8 cellular contexts compared by ENCODE assay signal in the genomic region with DNA sequence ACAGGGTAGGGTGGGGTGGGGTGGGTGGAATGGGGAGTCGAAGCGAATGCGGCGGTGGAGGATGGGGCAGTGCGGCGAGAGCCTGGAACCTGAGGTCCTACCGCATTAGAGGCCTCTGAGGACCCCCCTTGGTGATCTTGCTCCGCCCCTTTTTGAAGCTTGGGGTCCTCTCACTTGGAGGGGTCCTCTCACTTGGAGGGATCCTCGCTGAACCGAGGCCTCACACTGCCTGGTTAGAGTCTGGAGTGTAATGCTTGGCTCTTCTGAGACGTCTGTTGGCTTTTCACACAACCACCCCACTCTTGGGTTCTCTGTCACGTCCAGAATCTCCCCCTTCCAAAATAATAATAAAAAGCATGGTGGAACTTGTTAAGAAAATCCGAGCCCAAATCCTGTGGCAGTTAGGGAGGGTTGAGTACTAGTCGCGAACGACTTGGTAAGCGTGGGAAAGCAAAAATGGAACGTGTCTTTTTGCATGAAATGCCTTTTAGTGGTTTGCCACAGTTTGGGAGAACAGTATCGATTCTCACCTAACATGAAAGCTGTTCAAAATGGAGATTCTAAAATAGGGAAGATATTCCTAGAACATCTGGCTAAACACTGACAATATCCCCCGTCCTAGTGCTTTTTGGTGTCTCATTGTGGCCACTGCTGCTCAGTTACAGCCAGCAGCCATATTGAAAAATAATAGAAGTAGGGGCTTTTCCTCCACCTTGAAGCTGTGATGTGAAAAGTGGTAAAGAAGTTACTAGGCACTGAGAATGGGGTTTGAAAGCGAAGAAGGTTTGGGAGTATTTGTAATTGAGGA. TPM values are rescaled to one million over a fixed set of nuclear protein-coding genes. Genes with fewer than 3 reads are reported as not detected.
DNase-seq lines count a peak whose midpoint lies in the region; ATAC-seq and TF ChIP-seq lines count a peak whose summit lies in the region.

No MANE protein-coding gene starts in this region.

- no peaks in the 10 kb centered on the region for H3K9me3 Mint-ChIP-seq in activated T-cell treated with anti-CD3 and anti-CD28 coated beads, Interleukin-2, amount 50 U/mL, for 72 hours

- no peak for DNase-seq in activated T-cell treated with anti-CD3 and anti-CD28 coated beads, Interleukin-2, amount 50 U/mL, for 72 hours
- DNase-seq in activated T-cell treated with anti-CD3 and anti-CD28 coated beads, Interleukin-2, amount 50 U/mL, for 48 hours, result no peak
- DNase-seq in RWPE1 (ENCODE audit: low spot score) (no peak), esophagus muscularis mucosa (ENCODE audit: extremely low spot score) (no peak), psoas muscle (no peak)

- H3K36me3 Mint-ChIP-seq in activated T-cell treated with anti-CD3 and anti-CD28 coated beads, Interleukin-2, amount 50 U/mL, for 72 hours (ENCODE audit: insufficient read depth in 2 of 2), result peaks cover 12 to 18% of the 10 kb centered on the region in 2 donors

- peak overlapping the region; percentile 95 to 98 for H3K4me3 Mint-ChIP-seq in activated T-cell treated with anti-CD3 and anti-CD28 coated beads, Interleukin-2, amount 50 U/mL, for 72 hours

- ATAC-seq in activated T-cell treated with anti-CD3 and anti-CD28 coated beads, Interleukin-2, amount 50 U/mL, for 72 hours (replicated peaks in 1 of 2), result peak in 1 of 2 donors; percentile 3
- ATAC-seq in psoas muscle (no peak), HG03097 (IDR thresholded peaks at IDR 0.05; ENCODE audit: low FRiP score, unreplicated experiment) (no peak), HG03039 (IDR thresholded peaks at IDR 0.05; ENCODE audit: unreplicated experiment) (no peak), HG03159 (IDR thresholded peaks at IDR 0.05; ENCODE audit: unreplicated experiment) (no peak)

- H3K36me3 ChIP-seq in esophagus muscularis mucosa (peaks cover 15 to 33% (median 29%) of the 10 kb centered on the region in 4 donors), psoas muscle (ENCODE audit: insufficient read depth in 1 of 2, low read depth in 1 of 2) (peaks cover 3 to 38% of the 10 kb centered on the region in 2 donors)

- peak overlapping the region; percentile 89 for H3K27ac ChIP-seq in RWPE1
- peak overlapping the region; percentile 90 to 98 (median 96) for H3K27ac ChIP-seq in esophagus muscularis mucosa (replicated peaks in 1 of 4)
- H3K27ac ChIP-seq in psoas muscle, result peak overlapping the region; percentile 98

- CTCF ChIA-PET in RWPE1 (lab: Yijun Ruan, JAX), result interaction anchor here (0.8 to 1.0 kb wide), 2 partner anchors 78 to 141 kb away, joined by 4 to 6 read pairs; partner anchors contain the start of gene EP300

- H3K4me1 Mint-ChIP-seq in activated T-cell treated with anti-CD3 and anti-CD28 coated beads, Interleukin-2, amount 50 U/mL, for 72 hours (ENCODE audit: low read depth), result peaks cover 27% of the 10 kb centered on the region

- no peak for TF ChIP-seq POLR2A in esophagus muscularis mucosa (IDR thresholded peaks at IDR 0.05; ENCODE audit: low read depth)

- H3K27me3 Mint-ChIP-seq in activated T-cell treated with anti-CD3 and anti-CD28 coated beads, Interleukin-2, amount 50 U/mL, for 72 hours (ENCODE audit: low read depth), result no peaks in the 10 kb centered on the region

- 7% methylated on average over 20 of the region's 21 CpGs for WGBS in esophagus muscularis mucosa
- 4 to 5% (median 4%) methylated on average over 17 to 21 of the region's 21 CpGs for WGBS in psoas muscle, 3 donors

- TF ChIP-seq EP300 in esophagus muscularis mucosa (IDR thresholded peaks at IDR 0.05), result no peak

- no peaks in the 10 kb centered on the region for H3K9me3 ChIP-seq in esophagus muscularis mucosa
- no peaks in the 10 kb centered on the region for H3K9me3 ChIP-seq in psoas muscle

- peaks cover 31 to 45% (median 40%) of the 10 kb centered on the region in 4 donors for H3K4me1 ChIP-seq in esophagus muscularis mucosa
- peaks cover 19% of the 10 kb centered on the region for H3K4me1 ChIP-seq in psoas muscle

- POLR2A ChIA-PET in RWPE1 (lab: Yijun Ruan, JAX; ENCODE audit: low non-redundant PET), result interaction anchor here (0.6 kb wide), 1 partner anchor 70 kb away, joined by 3 read pairs; no protein-coding TSS in a partner anchor

- H3K27ac Mint-ChIP-seq in activated T-cell treated with anti-CD3 and anti-CD28 coated beads, Interleukin-2, amount 50 U/mL, for 72 hours, result peak overlapping the region; percentile 98

- peak overlapping the region; percentile 71 to 91 (median 86) for H3K4me3 ChIP-seq in esophagus muscularis mucosa
- peak overlapping the region; percentile 95 for H3K4me3 ChIP-seq in psoas muscle

- intact Hi-C loops in esophagus muscularis mucosa (cut with DNase I) (loop anchor here (1.0 to 2.0 kb wide), 2 partner anchors 71 to 139 kb away; no protein-coding TSS in a partner anchor), psoas muscle (cut with DNase I) (loop anchor here (1.0 to 5.0 kb wide), 3 partner anchors 70 to 139 kb away; no protein-coding TSS in a partner anchor)

- TF ChIP-seq CTCF in RWPE1 (conservative IDR thresholded peaks at IDR 0.05; ENCODE audit: low read depth), result no peak
- no peak for TF ChIP-seq CTCF in esophagus muscularis mucosa (IDR thresholded peaks at IDR 0.05)
- TF ChIP-seq CTCF in psoas muscle (IDR thresholded peaks at IDR 0.05), result no peak

- H3K27me3 ChIP-seq in esophagus muscularis mucosa (no peaks in the 10 kb centered on the region), psoas muscle (ENCODE audit: insufficient read depth in 3 of 3, low read length in 2 of 3) (no peaks in the 10 kb centered on the region)

RNA-seq across cellular contexts. Expression of gene RBX1, which starts 0.8 kb away (rescaled TPM):
- total RNA-seq in activated T-cell treated with anti-CD3 and anti-CD28 coated beads, Interleukin-2, amount 50 U/mL, for 72 hours, result 10 to 100 TPM; 48.2 to 50.6 TPM
- total RNA-seq in esophagus muscularis mucosa (10 to 100 TPM; 35.6 to 44.4 (median 39.6) TPM), psoas muscle (10 to 100 TPM; 46.6 to 59.9 (median 54.3) TPM)
- 10 to 100 TPM; 48.4 to 82.6 (median 80.6) TPM for polyA plus RNA-seq in psoas muscle
